13 cellular contexts compared by ENCODE assay signal in genomic region chr12:26987634-26988424, GRCh38. TPM values are rescaled to one million over a fixed set of nuclear protein-coding genes. Genes with fewer than 3 reads are reported as not detected.
A peak's percentile ranks its signal among the peaks of the same experiment; 100 is the strongest.
DNase-seq lines count a peak whose midpoint lies in the region; TF ChIP-seq lines count a peak whose summit lies in the region.
"Had no signal": no experiment of that assay in that cellular context is flagged by ENCODE, and none has a peak within 500 bp of the region (broad histone marks: within the 10 kb centered on the region; RNA-seq: fewer than 3 reads in every experiment).

No MANE protein-coding gene starts in this region.

- peaks cover 10 to 48% (median 37%) of the 10 kb centered on the region in 3 donors for H3K36me3 ChIP-seq in tibial artery

- intact Hi-C loops in tibial artery (cut with DNase I; ENCODE audit: low total_unique reads): no loop called here

- H3K27me3 ChIP-seq in tibial artery: no peaks in the 10 kb centered on the region
- H3K27me3 ChIP-seq: SJSA1 had no signal

- no peaks in the 10 kb centered on the region for H3K9me3 ChIP-seq in tibial artery
- H3K9me3 ChIP-seq: SJSA1 had no signal

- DNase-seq in A172 (ENCODE audit: low spot score) (peak; percentile 36), EL (peak; percentile 39), NCI-H2196 treated with DMSO at 0.1 percent for 48 hours (lab: John Stamatoyannopoulos, UW; ENCODE audit: unreplicated experiment) (peak; percentile 53), fibroblast of villous mesenchyme (ENCODE audit: low read depth) (peak; percentile 8), tibial artery (no peak), NCI-H226 (no peak), NCI-H1417 (lab: John Stamatoyannopoulos, UW) (no peak), GM20000 (ENCODE audit: low spot score) (no peak)
- DNase-seq: naive thymus-derived CD8-positive, alpha-beta T cell; NCI-H2227 treated with DMSO at 0.1 percent for 48 hours; trophoblast cell had no signal

- TF ChIP-seq CTCF in fibroblast of villous mesenchyme (IDR thresholded peaks at IDR 0.05; ENCODE audit: insufficient read depth, low read depth, low read length) (no peak), tibial artery (IDR thresholded peaks at IDR 0.05) (no peak), GM20000 (IDR thresholded peaks at IDR 0.05; ENCODE audit: extremely low read depth, missing control alignments) (no peak)

- peaks cover 0 to 10% (median 3%) of the 10 kb centered on the region in 4 donors for H3K4me1 ChIP-seq in tibial artery

- H3K4me3 ChIP-seq in fibroblast of villous mesenchyme (ENCODE audit: low read depth, low read length) (no peak overlapping the region), tibial artery (no peak overlapping the region)
- H3K4me3 ChIP-seq: SJSA1 had no signal

- H3K27ac ChIP-seq in tibial artery: peak overlapping the region in 1 of 2 donors; percentile 1
- H3K27ac ChIP-seq: epithelial cell of prostate, SJSA1 had no signal

RNA-seq across cellular contexts. Expression of gene TM7SF3, which starts 26.4 kb away (rescaled TPM):
- 99.1 and 254 TPM in 2 replicates for total RNA-seq in A172 (2014; rRNA removed; shearing (Covaris generic))
- total RNA-seq in fibroblast of villous mesenchyme: 62.5 and 105 TPM in 2 replicates

RNA-seq across cellular contexts. Expression of gene MED21, which starts 34.5 kb away (rescaled TPM):
- 72.5 and 102 TPM in 2 replicates for total RNA-seq in A172 (2014; rRNA removed; shearing (Covaris generic))
- 37.4 and 84.6 TPM in 2 replicates for total RNA-seq in fibroblast of villous mesenchyme

RNA-seq across cellular contexts. Expression of gene FGFR1OP2, which starts 49.6 kb away (rescaled TPM):
- total RNA-seq in A172 (2014; rRNA removed; shearing (Covaris generic)): 24.9 and 48.4 TPM in 2 replicates
- 44.0 and 48.6 TPM in 2 replicates for total RNA-seq in fibroblast of villous mesenchyme

RNA-seq across cellular contexts. Expression of gene INTS13, which starts 50.0 kb away (rescaled TPM):
- 44.9 and 63.7 TPM in 2 replicates for total RNA-seq in A172 (2014; rRNA removed; shearing (Covaris generic))
- total RNA-seq in fibroblast of villous mesenchyme: 30.6 and 50.5 TPM in 2 replicates

Comparison
In these comparisons a context has a peak if more than half of its experiments do, and no peak if none do; other contexts are left out.
1. DNase-seq: peak in A172 (single experiment), EL (single experiment), NCI-H2196 treated with DMSO at 0.1 percent for 48 hours (single experiment) and fibroblast of villous mesenchyme (single experiment); none in tibial artery (0 of 2), NCI-H226 (single experiment), NCI-H1417 (0 of 3) and GM20000 (single experiment).